ENCODE assay signal across 8 cellular contexts in the genomic region with DNA sequence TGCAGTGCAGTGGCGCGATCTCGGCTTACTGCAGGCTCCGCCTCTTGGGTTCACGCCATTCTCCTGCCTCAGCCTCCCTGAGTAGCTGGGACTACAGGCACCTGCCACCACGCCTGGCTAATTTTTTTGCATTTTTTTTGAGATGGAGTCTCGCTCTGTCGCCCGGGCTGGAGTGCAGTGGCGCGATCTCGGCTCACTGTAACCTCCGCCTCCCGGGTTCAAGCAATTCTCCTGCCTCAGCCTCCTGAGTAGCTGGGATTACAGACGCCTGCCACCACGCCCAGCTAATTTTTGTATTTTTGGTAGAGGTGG. TPM values are rescaled to one million over a fixed set of nuclear protein-coding genes. Genes with fewer than 3 reads are reported as not detected.
DNase-seq lines count a peak whose midpoint lies in the region; ATAC-seq and TF ChIP-seq lines count a peak whose summit lies in the region.
"Not testable (repeated sequence)": the region's sequence is repeated elsewhere in the genome, so short reads cannot be mapped to it uniquely, and the experiment has no call there.

No MANE protein-coding gene starts in this region.

- intact Hi-C loops in activated CD4-positive, alpha-beta T cell treated with anti-CD3 and anti-CD28 coated beads for 36 hours (cut with DNase I, micrococcal nuclease) = loop anchor here in 1 of 2 experiments (1.0 kb wide), 1 partner anchor 8 kb away; no protein-coding TSS in a partner anchor
- intact Hi-C loops in naive thymus-derived CD4-positive, alpha-beta T cell (cut with micrococcal nuclease) = not testable (repeated sequence)

- H3K36me3 ChIP-seq in DOHH2 (ENCODE audit: control insufficient read depth, low read length) (peaks cover 74% of the 10 kb centered on the region), OCI-LY3 (replicated peaks; ENCODE audit: low read depth, low read length) (peaks cover 52% of the 10 kb centered on the region)
- peaks cover 0 to 20% (median 0%) of the 10 kb centered on the region in 3 experiments for H3K36me3 ChIP-seq in naive thymus-derived CD4-positive, alpha-beta T cell (ENCODE audit: control insufficient read depth in 2 of 3, insufficient read depth in 3 of 3, low read length in 3 of 3)

- H3K27ac Mint-ChIP-seq in activated CD4-positive, alpha-beta T cell treated with anti-CD3 and anti-CD28 coated beads for 36 hours = peak overlapping the region; percentile 80
- H3K27ac Mint-ChIP-seq in activated naive CD8-positive, alpha-beta T cell = peak overlapping the region; percentile 72
- H3K27ac Mint-ChIP-seq in central memory CD8-positive, alpha-beta T cell (ENCODE audit: low read depth) = not testable (repeated sequence)
- H3K27ac Mint-ChIP-seq in naive thymus-derived CD4-positive, alpha-beta T cell = peak overlapping the region in 6 of 9 donors; percentile 19 to 68 (median 37)
- H3K27ac Mint-ChIP-seq in stimulated activated effector memory CD8-positive, alpha-beta T cell treated with anti-CD3 and anti-CD28 coated beads, Interleukin-12 subunit alpha, Interleukin-12 subunit beta, amount 100 ng/mL, for 72 hours = peak overlapping the region; percentile 85

- H3K36me3 Mint-ChIP-seq in activated CD4-positive, alpha-beta T cell treated with anti-CD3 and anti-CD28 coated beads for 36 hours (ENCODE audit: low read depth) = peaks cover 42% of the 10 kb centered on the region
- H3K36me3 Mint-ChIP-seq in activated naive CD8-positive, alpha-beta T cell; naive thymus-derived CD4-positive, alpha-beta T cell: not testable (repeated sequence)
- peaks cover 20% of the 10 kb centered on the region for H3K36me3 Mint-ChIP-seq in central memory CD8-positive, alpha-beta T cell (ENCODE audit: insufficient read depth)
- peaks cover 92% of the 10 kb centered on the region for H3K36me3 Mint-ChIP-seq in stimulated activated effector memory CD8-positive, alpha-beta T cell treated with anti-CD3 and anti-CD28 coated beads, Interleukin-12 subunit alpha, Interleukin-12 subunit beta, amount 100 ng/mL, for 72 hours

- not testable (repeated sequence) for H2AFZ ChIP-seq in OCI-LY3 (ENCODE audit: low read depth, low read length)

- not testable (repeated sequence) for DNase-seq in activated CD4-positive, alpha-beta T cell treated with anti-CD3 and anti-CD28 coated beads for 36 hours; central memory CD8-positive, alpha-beta T cell (ENCODE audit: low spot score in 2 of 2); naive thymus-derived CD4-positive, alpha-beta T cell; stimulated activated effector memory CD8-positive, alpha-beta T cell treated with anti-CD3 and anti-CD28 coated beads, Interleukin-12 subunit alpha, Interleukin-12 subunit beta, amount 100 ng/mL, for 72 hours (ENCODE audit: low spot score in 2 of 2)

- H3K9me3 ChIP-seq in DOHH2 (ENCODE audit: control insufficient read depth, insufficient read depth, low read length); OCI-LY3 (ENCODE audit: insufficient read depth, low read length); naive thymus-derived CD4-positive, alpha-beta T cell (ENCODE audit: control insufficient read depth in 2 of 3, low read length in 3 of 3): not testable (repeated sequence)

- H3K27ac ChIP-seq in 22Rv1 = 0 out of 2 replicates have a peak overlapping the region, but pooled peaks have one; percentile 15
- H3K27ac ChIP-seq in DOHH2 (ENCODE audit: low read depth, low read length) = peak overlapping the region; percentile 95
- H3K27ac ChIP-seq in OCI-LY3 (ENCODE audit: low read length) = 0 out of 2 replicates have a peak overlapping the region, but pooled peaks have one; percentile 16
- H3K27ac ChIP-seq in naive thymus-derived CD4-positive, alpha-beta T cell (ENCODE audit: low read depth, low read length) = not testable (repeated sequence)

- POLR2A ChIA-PET in activated CD4-positive, alpha-beta T cell treated with anti-CD3 and anti-CD28 coated beads for 36 hours (lab: Charles Lee) = interaction anchor here (0.6 kb wide), 1 partner anchor 128 kb away, joined by 3 read pairs; no protein-coding TSS in a partner anchor
- POLR2A ChIA-PET in naive thymus-derived CD4-positive, alpha-beta T cell (lab: Charles Lee) = not testable (repeated sequence)

- H3K9me2 ChIP-seq in DOHH2 (replicated peaks; ENCODE audit: control insufficient read depth, low read length) = not testable (repeated sequence)

- TF ChIP-seq CTCF in 22Rv1 (IDR thresholded peaks at IDR 0.05); DOHH2 (IDR thresholded peaks at IDR 0.05; ENCODE audit: low read depth, low read length, poor library complexity, severe bottlenecking); OCI-LY3 (IDR thresholded peaks at IDR 0.05; ENCODE audit: low read depth, low read length): not testable (repeated sequence)

- H3K27me3 Mint-ChIP-seq in activated CD4-positive, alpha-beta T cell treated with anti-CD3 and anti-CD28 coated beads for 36 hours; activated naive CD8-positive, alpha-beta T cell; central memory CD8-positive, alpha-beta T cell; naive thymus-derived CD4-positive, alpha-beta T cell: not testable (repeated sequence)

- not testable (repeated sequence) for H3K9me3 Mint-ChIP-seq in activated CD4-positive, alpha-beta T cell treated with anti-CD3 and anti-CD28 coated beads for 36 hours (ENCODE audit: low read depth); activated naive CD8-positive, alpha-beta T cell (ENCODE audit: low read depth); central memory CD8-positive, alpha-beta T cell; naive thymus-derived CD4-positive, alpha-beta T cell; stimulated activated effector memory CD8-positive, alpha-beta T cell treated with anti-CD3 and anti-CD28 coated beads, Interleukin-12 subunit alpha, Interleukin-12 subunit beta, amount 100 ng/mL, for 72 hours

- H3K4me3 ChIP-seq in DOHH2 (ENCODE audit: low read length) (peak overlapping the region; percentile 76), OCI-LY3 (ENCODE audit: low read length) (peak overlapping the region; percentile 43)
- H3K4me3 ChIP-seq in naive thymus-derived CD4-positive, alpha-beta T cell (ENCODE audit: low read length) = not testable (repeated sequence)

- H3K79me2 ChIP-seq in DOHH2 (ENCODE audit: control insufficient read depth, low read length) = peaks cover 100% of the 10 kb centered on the region
- peaks cover 100% of the 10 kb centered on the region for H3K79me2 ChIP-seq in OCI-LY3 (ENCODE audit: low read length)

- ATAC-seq in activated CD4-positive, alpha-beta T cell treated with anti-CD3 and anti-CD28 coated beads for 36 hours; central memory CD8-positive, alpha-beta T cell (replicated peaks; ENCODE audit: extremely low read depth, poor library complexity, severe bottlenecking); stimulated activated effector memory CD8-positive, alpha-beta T cell treated with anti-CD3 and anti-CD28 coated beads, Interleukin-12 subunit alpha, Interleukin-12 subunit beta, amount 100 ng/mL, for 72 hours: not testable (repeated sequence)
- peak; percentile 6 for ATAC-seq in naive thymus-derived CD4-positive, alpha-beta T cell

- H3K4me1 Mint-ChIP-seq in activated CD4-positive, alpha-beta T cell treated with anti-CD3 and anti-CD28 coated beads for 36 hours = peaks cover 57% of the 10 kb centered on the region
- peaks cover 60% of the 10 kb centered on the region for H3K4me1 Mint-ChIP-seq in activated naive CD8-positive, alpha-beta T cell (ENCODE audit: low read depth)
- H3K4me1 Mint-ChIP-seq in central memory CD8-positive, alpha-beta T cell = peaks cover 30% of the 10 kb centered on the region
- H3K4me1 Mint-ChIP-seq in naive thymus-derived CD4-positive, alpha-beta T cell = peaks cover 32 to 81% (median 55%) of the 10 kb centered on the region in 7 donors
- H3K4me1 Mint-ChIP-seq in stimulated activated effector memory CD8-positive, alpha-beta T cell treated with anti-CD3 and anti-CD28 coated beads, Interleukin-12 subunit alpha, Interleukin-12 subunit beta, amount 100 ng/mL, for 72 hours = peaks cover 43% of the 10 kb centered on the region

- H3K9ac ChIP-seq in OCI-LY3 (ENCODE audit: low read length) = not testable (repeated sequence)

- H3K27me3 ChIP-seq in DOHH2 (ENCODE audit: control insufficient read depth, low read length); OCI-LY3 (ENCODE audit: low read depth, low read length); naive thymus-derived CD4-positive, alpha-beta T cell (ENCODE audit: control insufficient read depth in 2 of 2, insufficient read depth in 2 of 2, low read length in 2 of 2): not testable (repeated sequence)

- H3K4me3 Mint-ChIP-seq in activated CD4-positive, alpha-beta T cell treated with anti-CD3 and anti-CD28 coated beads for 36 hours = not testable (repeated sequence)
- H3K4me3 Mint-ChIP-seq in activated naive CD8-positive, alpha-beta T cell = peak overlapping the region; percentile 76
- peak overlapping the region; percentile 33 for H3K4me3 Mint-ChIP-seq in central memory CD8-positive, alpha-beta T cell
- H3K4me3 Mint-ChIP-seq in naive thymus-derived CD4-positive, alpha-beta T cell = peak overlapping the region in 6 of 10 donors; percentile 21 to 70 (median 46)
- peak overlapping the region; percentile 42 for H3K4me3 Mint-ChIP-seq in stimulated activated effector memory CD8-positive, alpha-beta T cell treated with anti-CD3 and anti-CD28 coated beads, Interleukin-12 subunit alpha, Interleukin-12 subunit beta, amount 100 ng/mL, for 72 hours

- H3F3A ChIP-seq in DOHH2 (ENCODE audit: control insufficient read depth, insufficient read depth) = peaks cover 42% of the 10 kb centered on the region

- H3K4me2 ChIP-seq in DOHH2 (ENCODE audit: low read length) (peak overlapping the region; percentile 98), OCI-LY3 (ENCODE audit: low read length) (peak overlapping the region; percentile 71)

- H3K4me1 ChIP-seq in DOHH2 (ENCODE audit: control insufficient read depth, low read length) (peaks cover 69% of the 10 kb centered on the region), OCI-LY3 (ENCODE audit: low read length) (peaks cover 30% of the 10 kb centered on the region)
- peaks cover 23 to 26% of the 10 kb centered on the region in 2 donors for H3K4me1 ChIP-seq in naive thymus-derived CD4-positive, alpha-beta T cell (ENCODE audit: control insufficient read depth in 2 of 2, insufficient read depth in 2 of 2, low read length in 2 of 2)

- CTCF ChIA-PET in activated CD4-positive, alpha-beta T cell treated with anti-CD3 and anti-CD28 coated beads for 36 hours (lab: Charles Lee) = interaction anchor here (2.2 kb wide), 1 partner anchor 82 kb away, joined by 10 read pairs; no protein-coding TSS in a partner anchor
- CTCF ChIA-PET in naive thymus-derived CD4-positive, alpha-beta T cell (lab: Charles Lee) = interaction anchor here (0.7 kb wide), 1 partner anchor 1397 kb away, joined by 3 read pairs; no protein-coding TSS in a partner anchor

- H4K20me1 ChIP-seq in DOHH2 (ENCODE audit: control insufficient read depth, insufficient read depth, low read depth, low read length) = peaks cover 38% of the 10 kb centered on the region
- H4K20me1 ChIP-seq in OCI-LY3 (ENCODE audit: insufficient read depth, low read length) = peaks cover 97% of the 10 kb centered on the region

RNA-seq across cellular contexts. Expression of a gene that starts 9.1 kb away (rescaled TPM):
- total RNA-seq in activated CD4-positive, alpha-beta T cell treated with anti-CD3 and anti-CD28 coated beads for 36 hours = 100 to 1,000 TPM; 433 to 570 TPM
- 100 to 1,000 TPM; 346 to 515 (median 368) TPM for total RNA-seq in naive thymus-derived CD4-positive, alpha-beta T cell
- 10 to 100 TPM; 91.0 to 99.9 TPM for polyA plus RNA-seq in naive thymus-derived CD4-positive, alpha-beta T cell

RNA-seq across cellular contexts. Expression of a gene that starts 37.9 kb away (rescaled TPM):
- total RNA-seq in activated CD4-positive, alpha-beta T cell treated with anti-CD3 and anti-CD28 coated beads for 36 hours = 100 to 1,000 TPM in 1 of 2 experiments, 10 to 100 TPM in 1; 80.3 to 105 TPM
- total RNA-seq in naive thymus-derived CD4-positive, alpha-beta T cell = 100 to 1,000 TPM; 148 to 272 (median 194) TPM
- polyA plus RNA-seq in naive thymus-derived CD4-positive, alpha-beta T cell = 100 to 1,000 TPM; 216 to 375 TPM

RNA-seq across cellular contexts. Expression of a gene that starts 38.0 kb away (rescaled TPM):
- 10 to 100 TPM; 51.5 to 52.8 TPM for total RNA-seq in activated CD4-positive, alpha-beta T cell treated with anti-CD3 and anti-CD28 coated beads for 36 hours
- 10 to 100 TPM; 36.1 to 63.4 (median 54.9) TPM for total RNA-seq in naive thymus-derived CD4-positive, alpha-beta T cell
- polyA plus RNA-seq in naive thymus-derived CD4-positive, alpha-beta T cell = 10 to 100 TPM; 38.0 to 41.8 TPM

RNA-seq across cellular contexts. Expression of a gene that starts 54.7 kb away (rescaled TPM):
- total RNA-seq in activated CD4-positive, alpha-beta T cell treated with anti-CD3 and anti-CD28 coated beads for 36 hours = 100 to 1,000 TPM; 167 to 185 TPM
- 100 to 1,000 TPM; 238 to 340 (median 269) TPM for total RNA-seq in naive thymus-derived CD4-positive, alpha-beta T cell
- 100 to 1,000 TPM in 1 of 2 donors, 10 to 100 TPM in 1; 49.1 to 111 TPM for polyA plus RNA-seq in naive thymus-derived CD4-positive, alpha-beta T cell
